8 cellular contexts compared by ENCODE assay signal in genomic region chr1:32073387-32074229, GRCh38. TPM values are rescaled to one million over a fixed set of nuclear protein-coding genes. Genes with fewer than 3 reads are reported as not detected.
A peak's percentile ranks its signal among the peaks of the same experiment; 100 is the strongest.
DNase-seq lines count a peak whose midpoint lies in the region; ATAC-seq and TF ChIP-seq lines count a peak whose summit lies in the region.

No MANE protein-coding gene starts in this region.

- no peaks in the 10 kb centered on the region for H4K20me1 ChIP-seq in hepatocyte (ENCODE audit: insufficient read depth, poor library complexity, severe bottlenecking)

- H3K79me2 ChIP-seq in hepatocyte: peaks cover 11% of the 10 kb centered on the region

- ATAC-seq in GM21529 (IDR thresholded peaks at IDR 0.05; ENCODE audit: unreplicated experiment): peak; percentile 18
- peak; percentile 32 to 44 for ATAC-seq in stimulated activated naive B cell treated with anti-CD40 and anti-IgM and Interleukin-4, amounts not matched to agents 10 μg/mL and 1 μg/mL and 100 μg/mL, for 72 hours (replicated peaks)
- ATAC-seq in activated CD4-positive, CD25-positive, alpha-beta regulatory T cell treated with anti-CD3 and anti-CD28 coated beads, Interleukin-2, amount 50 U/mL, for 24 hours: no peak
- ATAC-seq in HG03097 (IDR thresholded peaks at IDR 0.05; ENCODE audit: low FRiP score, unreplicated experiment): no peak

- intact Hi-C loops in A673 (cut with micrococcal nuclease; ENCODE audit: unreplicated experiment): loop anchor here (2.0 kb wide), 1 partner anchor 33 kb away; no protein-coding TSS in a partner anchor

- POLR2A ChIA-PET in A673 (lab: Charles Lee; ENCODE audit: low non-redundant PET): interaction anchor here (0.6 kb wide), 5 partner anchors 29 to 407 kb away, joined by 3 to 11 read pairs (median 6); partner anchors contain the start of gene CCDC28B
- POLR2A ChIA-PET in activated CD4-positive, alpha-beta memory T cell treated with anti-CD3 and anti-CD28 coated beads, Interleukin-2, amount 10 ng/mL, durations not matched to agents 7 days and 5 days (lab: Charles Lee): interaction anchor here (0.7 to 3.6 kb wide), 24 partner anchors 9 to 577 kb away, joined by 3 to 33 read pairs (median 5); partner anchors contain the start of genes CCDC28B, KHDRBS1, KPNA6 and MARCKSL1

- H3K4me3 ChIP-seq in A673 (ENCODE audit: low read depth, low read length, poor library complexity, severe bottlenecking) (peak overlapping the region; percentile 67), hepatocyte (peak overlapping the region; percentile 50)

- CTCF ChIA-PET in A673 (lab: Charles Lee): interaction anchor here (0.5 to 1.5 kb wide), 11 partner anchors 8 to 447 kb away, joined by 3 to 13 read pairs (median 5); no protein-coding TSS in a partner anchor
- CTCF ChIA-PET in activated CD4-positive, alpha-beta memory T cell treated with anti-CD3 and anti-CD28 coated beads, Interleukin-2, amount 10 ng/mL, durations not matched to agents 7 days and 5 days (lab: Charles Lee): interaction anchor here (0.6 to 3.4 kb wide), 16 partner anchors 8 to 429 kb away, joined by 3 to 28 read pairs (median 3); partner anchors contain the start of genes KHDRBS1, KPNA6, PEF1 and TXLNA

- no peaks in the 10 kb centered on the region for H3K9me3 ChIP-seq in A673 (ENCODE audit: low read depth, low read length, poor library complexity, severe bottlenecking)
- no peaks in the 10 kb centered on the region for H3K9me3 ChIP-seq in hepatocyte (ENCODE audit: low read depth)

- H3K4me1 Mint-ChIP-seq in activated CD4-positive, alpha-beta memory T cell treated with anti-CD3 and anti-CD28 coated beads, Interleukin-2, amount 10 ng/mL, durations not matched to agents 7 days and 5 days: peaks cover 46% of the 10 kb centered on the region
- peaks cover 39 to 54% of the 10 kb centered on the region in 2 donors for H3K4me1 Mint-ChIP-seq in stimulated activated naive B cell treated with anti-CD40 and anti-IgM and Interleukin-4, amounts not matched to agents 10 μg/mL and 1 μg/mL and 100 μg/mL, for 72 hours

- H3K36me3 Mint-ChIP-seq in activated CD4-positive, alpha-beta memory T cell treated with anti-CD3 and anti-CD28 coated beads, Interleukin-2, amount 10 ng/mL, durations not matched to agents 7 days and 5 days (ENCODE audit: low read depth): peaks cover 15% of the 10 kb centered on the region
- H3K36me3 Mint-ChIP-seq in stimulated activated naive B cell treated with anti-CD40 and anti-IgM and Interleukin-4, amounts not matched to agents 10 μg/mL and 1 μg/mL and 100 μg/mL, for 72 hours: peaks cover 10 to 15% of the 10 kb centered on the region in 2 donors

- TF ChIP-seq CTCF in A673 (conservative IDR thresholded peaks at IDR 0.05; ENCODE audit: low read depth, low read length): no peak; the same call in 1 of the 2 replicates
- TF ChIP-seq CTCF in hepatocyte (IDR thresholded peaks at IDR 0.05; ENCODE audit: poor library complexity): peak; percentile 49

- no peaks in the 10 kb centered on the region for H3K27me3 ChIP-seq in A673 (replicated peaks; ENCODE audit: insufficient read depth, low read depth, low read length, poor library complexity)
- H3K27me3 ChIP-seq in hepatocyte: no peaks in the 10 kb centered on the region

- WGBS in hepatocyte (ENCODE audit: low lambda C conversion rate, missing lambda C conversion rate): 57% methylated on average over 20 of the region's 22 CpGs

- no peaks in the 10 kb centered on the region for H3K9me3 Mint-ChIP-seq in activated CD4-positive, alpha-beta memory T cell treated with anti-CD3 and anti-CD28 coated beads, Interleukin-2, amount 10 ng/mL, durations not matched to agents 7 days and 5 days
- H3K9me3 Mint-ChIP-seq in stimulated activated naive B cell treated with anti-CD40 and anti-IgM and Interleukin-4, amounts not matched to agents 10 μg/mL and 1 μg/mL and 100 μg/mL, for 72 hours: no peaks in the 10 kb centered on the region

- H3K4me3 Mint-ChIP-seq in activated CD4-positive, alpha-beta memory T cell treated with anti-CD3 and anti-CD28 coated beads, Interleukin-2, amount 10 ng/mL, durations not matched to agents 7 days and 5 days: peak overlapping the region; percentile 77
- H3K4me3 Mint-ChIP-seq in stimulated activated naive B cell treated with anti-CD40 and anti-IgM and Interleukin-4, amounts not matched to agents 10 μg/mL and 1 μg/mL and 100 μg/mL, for 72 hours: peak overlapping the region; percentile 93 to 97

- peak overlapping the region; percentile 83 for H3K27ac Mint-ChIP-seq in activated CD4-positive, alpha-beta memory T cell treated with anti-CD3 and anti-CD28 coated beads, Interleukin-2, amount 10 ng/mL, durations not matched to agents 7 days and 5 days
- H3K27ac Mint-ChIP-seq in stimulated activated naive B cell treated with anti-CD40 and anti-IgM and Interleukin-4, amounts not matched to agents 10 μg/mL and 1 μg/mL and 100 μg/mL, for 72 hours: peak overlapping the region; percentile 98

- peaks cover 18% of the 10 kb centered on the region for H3K4me1 ChIP-seq in A673 (ENCODE audit: insufficient read depth, low read length, poor library complexity, severe bottlenecking)
- peaks cover 4% of the 10 kb centered on the region for H3K4me1 ChIP-seq in hepatocyte (ENCODE audit: insufficient read depth)

- peaks cover 27% of the 10 kb centered on the region for H3K36me3 ChIP-seq in A673 (ENCODE audit: insufficient read depth, low read length, poor library complexity, severe bottlenecking)
- H3K36me3 ChIP-seq in hepatocyte (replicated peaks; ENCODE audit: insufficient read depth, low read depth): no peaks in the 10 kb centered on the region

- H3K27ac ChIP-seq in A673 (ENCODE audit: low read depth, low read length, poor library complexity, severe bottlenecking) (peak overlapping the region; percentile 87), hepatocyte (peak overlapping the region; percentile 87)

- TSS peak; percentile 64 for BruUV-seq in A673 (replicated peaks; lab: Mats Ljungman, UMichigan)

- peak overlapping the region; percentile 80 for H3K4me2 ChIP-seq in hepatocyte

- DNase-seq in A673 (ENCODE audit: low spot score) (no peak), hepatocyte (ENCODE audit: low spot score) (no peak), inferior parietal cortex (ENCODE audit: extremely low spot score) (no peak)
- no peak for DNase-seq in activated CD4-positive, alpha-beta memory T cell treated with anti-CD3 and anti-CD28 coated beads, Interleukin-2, amount 10 ng/mL, durations not matched to agents 7 days and 5 days
- no peak for DNase-seq in stimulated activated naive B cell treated with anti-CD40 and anti-IgM and Interleukin-4, amounts not matched to agents 10 μg/mL and 1 μg/mL and 100 μg/mL, for 72 hours

- no peaks in the 10 kb centered on the region for H3K27me3 Mint-ChIP-seq in activated CD4-positive, alpha-beta memory T cell treated with anti-CD3 and anti-CD28 coated beads, Interleukin-2, amount 10 ng/mL, durations not matched to agents 7 days and 5 days
- H3K27me3 Mint-ChIP-seq in stimulated activated naive B cell treated with anti-CD40 and anti-IgM and Interleukin-4, amounts not matched to agents 10 μg/mL and 1 μg/mL and 100 μg/mL, for 72 hours: no peaks in the 10 kb centered on the region

- no peaks in the 10 kb centered on the region for H3K9me2 ChIP-seq in hepatocyte (replicated peaks; ENCODE audit: insufficient read depth)

- H2AFZ ChIP-seq in hepatocyte: no peak overlapping the region

RNA-seq across cellular contexts. Expression of gene TMEM39B, which starts 0.9 kb away (rescaled TPM):
- total RNA-seq in A673 (2021): 30.4 and 32.4 TPM in 2 replicates
- total RNA-seq in activated CD4-positive, alpha-beta memory T cell treated with anti-CD3 and anti-CD28 coated beads, Interleukin-2, amount 10 ng/mL, durations not matched to agents 7 days and 5 days: 10 to 100 TPM; 24.5 to 28.0 TPM
- total RNA-seq in hepatocyte: 3.6 and 5.1 TPM in 2 replicates
- polyA plus RNA-seq in hepatocyte: 3.9 and 5.3 TPM in 2 replicates

RNA-seq across cellular contexts. Expression of gene KPNA6, which starts 34.2 kb away (rescaled TPM):
- total RNA-seq in A673 (2021) (96.8 and 97.4 TPM in 2 replicates), hepatocyte (48.3 and 48.5 TPM in 2 replicates)
- 10 to 100 TPM; 64.3 to 65.1 TPM for total RNA-seq in activated CD4-positive, alpha-beta memory T cell treated with anti-CD3 and anti-CD28 coated beads, Interleukin-2, amount 10 ng/mL, durations not matched to agents 7 days and 5 days
- 27.7 and 30.3 TPM in 2 replicates for polyA plus RNA-seq in hepatocyte

RNA-seq across cellular contexts. Expression of gene KHDRBS1, which starts 59.9 kb away (rescaled TPM):
- total RNA-seq in A673 (2021) (226 and 236 TPM in 2 replicates), hepatocyte (88.4 and 98.7 TPM in 2 replicates)
- 100 to 1,000 TPM; 168 to 169 TPM for total RNA-seq in activated CD4-positive, alpha-beta memory T cell treated with anti-CD3 and anti-CD28 coated beads, Interleukin-2, amount 10 ng/mL, durations not matched to agents 7 days and 5 days
- polyA plus RNA-seq in hepatocyte: 81.9 and 92.0 TPM in 2 replicates

Comparison
In these comparisons a context has a peak if more than half of its experiments do, and no peak if none do; other contexts are left out.
1. ATAC-seq: peak in GM21529 (single experiment) and stimulated activated naive B cell treated with anti-CD40 and anti-IgM and Interleukin-4, amounts not matched to agents 10 μg/mL and 1 μg/mL and 100 μg/mL, for 72 hours (2 of 2); none in activated CD4-positive, CD25-positive, alpha-beta regulatory T cell treated with anti-CD3 and anti-CD28 coated beads, Interleukin-2, amount 50 U/mL, for 24 hours (0 of 2) and HG03097 (single experiment).